ENCODE assay signal across 15 cellular contexts in the genomic region with DNA sequence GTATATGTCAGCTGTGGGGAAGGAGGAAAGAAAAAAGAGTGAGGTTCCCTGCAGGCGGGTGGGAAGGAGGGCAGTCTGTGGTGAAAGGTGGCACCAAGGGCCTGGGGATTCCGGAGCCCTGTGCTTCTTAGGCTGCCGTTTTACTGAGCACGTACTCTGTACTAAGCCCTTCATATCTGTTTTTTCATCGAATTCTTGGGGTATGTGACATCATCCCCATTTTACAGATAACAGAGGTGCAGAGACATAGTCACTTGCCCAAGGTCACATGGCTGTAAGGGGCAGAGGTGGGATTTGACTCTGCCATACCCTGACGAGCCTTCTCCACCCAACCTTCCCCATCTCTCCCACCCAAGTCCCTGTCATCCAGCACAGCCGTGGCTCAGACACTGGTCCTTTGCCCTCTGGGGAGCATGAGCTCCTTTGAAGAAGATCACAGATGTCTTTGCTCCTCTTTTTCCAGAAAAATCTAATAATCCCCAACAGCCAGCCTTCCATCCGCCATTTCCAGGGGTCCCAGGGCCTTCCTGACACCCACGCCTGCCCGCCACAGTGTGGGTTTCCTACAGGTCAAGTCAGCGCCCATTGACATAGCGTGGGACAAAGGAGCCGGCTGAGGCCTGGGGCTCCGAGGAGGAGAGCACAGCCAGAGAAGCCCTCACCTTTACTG. TPM values are rescaled to one million over a fixed set of nuclear protein-coding genes. Genes with fewer than 3 reads are reported as not detected.
DNase-seq lines count a peak whose midpoint lies in the region; ATAC-seq and TF ChIP-seq lines count a peak whose summit lies in the region.
"Had no signal": no experiment of that assay in that cellular context is flagged by ENCODE, and none has a peak within 500 bp of the region (broad histone marks: within the 10 kb centered on the region; RNA-seq: fewer than 3 reads in every experiment).

No MANE protein-coding gene starts in this region.

- peaks cover 9% of the 10 kb centered on the region; the same call in 1 of the 2 replicates for H3K9me1 ChIP-seq in IMR-90 (ENCODE audit: insufficient read depth, low read length)

- no peak overlapping the region for H4K91ac ChIP-seq in IMR-90 (ENCODE audit: insufficient read depth, low read depth, low read length)
- peak overlapping the region; percentile 26 for H4K91ac ChIP-seq in trophoblast cell (ENCODE audit: low read depth, low read length)

- H2AFZ ChIP-seq in IMR-90 (replicated peaks; ENCODE audit: low read length, poor library complexity) (peak overlapping the region; percentile 32), trophoblast cell (ENCODE audit: insufficient read depth, low read length, poor library complexity) (no peak overlapping the region)
- H2AFZ ChIP-seq: GM23248 had no signal

- no peaks in the 10 kb centered on the region for H3K36me3 Mint-ChIP-seq in stimulated activated effector memory CD8-positive, alpha-beta T cell treated with anti-CD3 and anti-CD28 coated beads, Interleukin-12 subunit alpha, Interleukin-12 subunit beta, amount 100 ng/mL, for 72 hours
- H3K36me3 Mint-ChIP-seq: CD4-positive, CD25-positive, alpha-beta regulatory T cell had no signal

- H3K14ac ChIP-seq in IMR-90 (replicated peaks; ENCODE audit: low read depth, low read length) (no peak overlapping the region), trophoblast cell (ENCODE audit: low read length) (no peak overlapping the region)

- TF ChIP-seq POLR2A in IMR-90 (IDR thresholded peaks at IDR 0.05; ENCODE audit: low read depth, low read length), result no peak

- H3K4me1 Mint-ChIP-seq in stimulated activated effector memory CD8-positive, alpha-beta T cell treated with anti-CD3 and anti-CD28 coated beads, Interleukin-12 subunit alpha, Interleukin-12 subunit beta, amount 100 ng/mL, for 72 hours, result peaks cover 6% of the 10 kb centered on the region

- no peaks in the 10 kb centered on the region for H3K36me3 ChIP-seq in IMR-90 (ENCODE audit: control insufficient read depth, insufficient read depth, low read length)
- H3K36me3 ChIP-seq in trophoblast cell (ENCODE audit: control insufficient read depth in 1 of 2, insufficient read depth in 2 of 2, low read length in 2 of 2), result peaks cover 6 to 15% of the 10 kb centered on the region in 2 experiments
- H3K36me3 ChIP-seq: BLaER1 treated with 17β-estradiol and CSF1 and Interleukin-3, amounts not matched to agents 10 nM and 100 nM had no signal

- no peak overlapping the region for H3K27ac ChIP-seq in IMR-90 (ENCODE audit: insufficient read depth, low read length)
- H3K27ac ChIP-seq in coronary artery, result no peak overlapping the region
- no peak overlapping the region for H3K27ac ChIP-seq in trophoblast cell (ENCODE audit: low read depth, low read length)
- H3K27ac ChIP-seq: BLaER1 treated with 17β-estradiol and CSF1 and Interleukin-3, amounts not matched to agents 10 nM and 100 nM; GM23248 had no signal

- H3K9ac ChIP-seq in IMR-90 (ENCODE audit: low read depth, low read length) (no peak overlapping the region), trophoblast cell (ENCODE audit: low read length) (no peak overlapping the region)
- H3K9ac ChIP-seq: BLaER1 treated with 17β-estradiol and CSF1 and Interleukin-3, amounts not matched to agents 10 nM and 100 nM; GM23248 had no signal

- no peak overlapping the region for H4K5ac ChIP-seq in IMR-90 (ENCODE audit: low read depth, low read length)

- DNase-seq in IMR-90 (no peak), coronary artery (ENCODE audit: low spot score) (peak; percentile 50), trophoblast cell (peak; percentile 31 to 61), SKM-1 treated with dmso at 0.1 percent for 144 hours (lab: John Stamatoyannopoulos, UW; ENCODE audit: unreplicated experiment) (no peak)
- no peak for DNase-seq in stimulated activated effector memory CD8-positive, alpha-beta T cell treated with anti-CD3 and anti-CD28 coated beads, Interleukin-12 subunit alpha, Interleukin-12 subunit beta, amount 100 ng/mL, for 72 hours (ENCODE audit: low spot score in 2 of 2)
- DNase-seq in effector CD4-positive, alpha-beta T cell, result no peak
- no peak for DNase-seq in activated CD4-positive, CD25-positive, alpha-beta regulatory T cell (lab: John Stamatoyannopoulos, UW)
- DNase-seq: ACHN; Calu3; CD4-positive, CD25-positive, alpha-beta regulatory T cell; DMS 273 treated with DMSO at 0.1 percent for 48 hours; GM23248 had no signal

- dilution Hi-C loops in IMR-90 (cut with HindIII; ENCODE audit: low sequenced_read_pairs, unreplicated experiment), result no loop called here

- H2AK5ac ChIP-seq in IMR-90 (ENCODE audit: low read depth, low read length) (no peak overlapping the region), trophoblast cell (ENCODE audit: low read length) (no peak overlapping the region)

- no peak overlapping the region for H3K4me3 Mint-ChIP-seq in stimulated activated effector memory CD8-positive, alpha-beta T cell treated with anti-CD3 and anti-CD28 coated beads, Interleukin-12 subunit alpha, Interleukin-12 subunit beta, amount 100 ng/mL, for 72 hours
- H3K4me3 Mint-ChIP-seq: CD4-positive, CD25-positive, alpha-beta regulatory T cell had no signal

- in situ Hi-C loops in IMR-90 (cut with MboI; ENCODE audit: low sequenced_read_pairs), result no loop called here

- no peaks in the 10 kb centered on the region for H3K79me2 ChIP-seq in trophoblast cell (ENCODE audit: control insufficient read depth, insufficient read depth, low read length, poor library complexity)

- no peak overlapping the region for H3K4me2 ChIP-seq in IMR-90 (ENCODE audit: low read depth, low read length)
- no peak overlapping the region for H3K4me2 ChIP-seq in trophoblast cell (ENCODE audit: low read length)
- H3K4me2 ChIP-seq: BLaER1 treated with 17β-estradiol and CSF1 and Interleukin-3, amounts not matched to agents 10 nM and 100 nM had no signal

- peak overlapping the region; percentile 16 for H2AK9ac ChIP-seq in IMR-90 (replicated peaks; ENCODE audit: low read depth, low read length, poor library complexity)

- no peaks in the 10 kb centered on the region for H3K79me1 ChIP-seq in IMR-90 (ENCODE audit: low read depth in 1 of 2, low read length in 2 of 2)
- peaks cover 15% of the 10 kb centered on the region for H3K79me1 ChIP-seq in trophoblast cell (ENCODE audit: low read length)

- H2BK5ac ChIP-seq in IMR-90 (ENCODE audit: low read depth, low read length, poor library complexity, severe bottlenecking), result no peak overlapping the region
- no peak overlapping the region for H2BK5ac ChIP-seq in trophoblast cell (ENCODE audit: low read depth, low read length, poor library complexity)

- H3K4me3 ChIP-seq in IMR-90 (ENCODE audit: insufficient read depth, low read depth, low read length) (no peak overlapping the region), coronary artery (no peak overlapping the region), trophoblast cell (ENCODE audit: low read depth, low read length) (no peak overlapping the region)
- H3K4me3 ChIP-seq: BLaER1 treated with 17β-estradiol and CSF1 and Interleukin-3, amounts not matched to agents 10 nM and 100 nM; GM12878; GM23248 had no signal

- ATAC-seq in IMR-90 (ENCODE audit: low read depth), result no peak
- ATAC-seq in stimulated activated effector memory CD8-positive, alpha-beta T cell treated with anti-CD3 and anti-CD28 coated beads, Interleukin-12 subunit alpha, Interleukin-12 subunit beta, amount 100 ng/mL, for 72 hours, result no peak
- ATAC-seq: GM12878 had no signal

- H3K9me3 Mint-ChIP-seq in stimulated activated effector memory CD8-positive, alpha-beta T cell treated with anti-CD3 and anti-CD28 coated beads, Interleukin-12 subunit alpha, Interleukin-12 subunit beta, amount 100 ng/mL, for 72 hours, result no peaks in the 10 kb centered on the region
- H3K9me3 Mint-ChIP-seq: CD4-positive, CD25-positive, alpha-beta regulatory T cell had no signal

- H2BK15ac ChIP-seq in IMR-90 (ENCODE audit: low read depth, low read length), result no peak overlapping the region

- H2BK12ac ChIP-seq in trophoblast cell (ENCODE audit: low read length), result no peak overlapping the region

- no peak overlapping the region for H4K12ac ChIP-seq in trophoblast cell (ENCODE audit: low read depth, low read length)

- WGBS in IMR-90 (ENCODE audit: extremely low coverage in 2 of 2, insufficient read length in 1 of 2), 2 experiments, result 80% methylated on average over 2 of the region's 14 CpGs; no CpG with 5 or more reads in 1 of the 2 experiments
- no CpG with 5 or more reads among the region's 14 CpGs for WGBS in trophoblast cell (ENCODE audit: extremely low coverage, insufficient coverage, insufficient read length)

- no peak overlapping the region for H3K4ac ChIP-seq in IMR-90 (ENCODE audit: low read depth, low read length)
- H3K4ac ChIP-seq in trophoblast cell (ENCODE audit: low read depth, low read length), result no peak overlapping the region

- no peak overlapping the region for H3K56ac ChIP-seq in IMR-90 (ENCODE audit: extremely low read depth, insufficient read depth, low read length)

- POLR2A ChIA-PET in IMR-90 (lab: Charles Lee; ENCODE audit: unreplicated experiment), result no interaction called here

- no peaks in the 10 kb centered on the region for H4K20me1 ChIP-seq in IMR-90 (ENCODE audit: insufficient read depth, low read length)
- H4K20me1 ChIP-seq: BLaER1 treated with 17β-estradiol and CSF1 and Interleukin-3, amounts not matched to agents 10 nM and 100 nM had no signal

- no peak overlapping the region for H4K8ac ChIP-seq in IMR-90 (ENCODE audit: low read depth in 2 of 2, low read length in 2 of 2)
- H4K8ac ChIP-seq in trophoblast cell (ENCODE audit: low read depth, low read length), result no peak overlapping the region

- H3K18ac ChIP-seq in IMR-90 (ENCODE audit: low read depth, low read length) (no peak overlapping the region), trophoblast cell (ENCODE audit: low read length) (no peak overlapping the region)

- CTCF ChIA-PET in IMR-90 (lab: Yijun Ruan, JAX), result no interaction called here

- BruUV-seq in IMR-90 (replicated peaks; lab: Mats Ljungman, UMichigan), result no TSS peak

- no peak for TF ChIP-seq RAD21 in IMR-90 (IDR thresholded peaks at IDR 0.05; ENCODE audit: low read length)

- H3K4me1 ChIP-seq in IMR-90 (ENCODE audit: control insufficient read depth, insufficient read depth, low read length), result peaks cover 2% of the 10 kb centered on the region; the same call in 1 of the 2 replicates
- H3K4me1 ChIP-seq in trophoblast cell (ENCODE audit: control insufficient read depth in 1 of 2, insufficient read depth in 2 of 2, low read length in 2 of 2), result peaks cover 12 to 22% of the 10 kb centered on the region in 2 experiments

- H3K27ac Mint-ChIP-seq in stimulated activated effector memory CD8-positive, alpha-beta T cell treated with anti-CD3 and anti-CD28 coated beads, Interleukin-12 subunit alpha, Interleukin-12 subunit beta, amount 100 ng/mL, for 72 hours, result no peak overlapping the region
- H3K27ac Mint-ChIP-seq: CD4-positive, CD25-positive, alpha-beta regulatory T cell had no signal

- H3K9me3 ChIP-seq in IMR-90 (ENCODE audit: control insufficient read depth, insufficient read depth, low read length), result no peaks in the 10 kb centered on the region
- no peaks in the 10 kb centered on the region for H3K9me3 ChIP-seq in trophoblast cell (ENCODE audit: insufficient read depth, low read depth, low read length)
- H3K9me3 ChIP-seq: BLaER1 treated with 17β-estradiol and CSF1 and Interleukin-3, amounts not matched to agents 10 nM and 100 nM had no signal

- H3K27me3 ChIP-seq in IMR-90 (ENCODE audit: control insufficient read depth, insufficient read depth, low read length), result peaks cover 20% of the 10 kb centered on the region; the same call in 1 of the 2 replicates
- H3K27me3 ChIP-seq in trophoblast cell (ENCODE audit: insufficient read depth, low read length), result no peaks in the 10 kb centered on the region
- H3K27me3 ChIP-seq: BLaER1 treated with 17β-estradiol and CSF1 and Interleukin-3, amounts not matched to agents 10 nM and 100 nM had no signal

- H2BK20ac ChIP-seq in IMR-90 (ENCODE audit: low read depth, low read length), result no peak overlapping the region

- H2BK120ac ChIP-seq in IMR-90 (ENCODE audit: low read depth, low read length) (no peak overlapping the region), trophoblast cell (ENCODE audit: insufficient read depth, low read length, poor library complexity) (no peak overlapping the region)

- no peak for TF ChIP-seq CTCF in IMR-90 (conservative IDR thresholded peaks at IDR 0.05; ENCODE audit: low read depth, low read length)
- no peak for TF ChIP-seq CTCF in coronary artery (IDR thresholded peaks at IDR 0.05)

- intact Hi-C loops in IMR-90 (cut with micrococcal nuclease), result no loop called here

- H3K23ac ChIP-seq in IMR-90 (ENCODE audit: low read depth, low read length), result no peak overlapping the region
- H3K23ac ChIP-seq in trophoblast cell (ENCODE audit: low read length), result no peak overlapping the region

RNA-seq across cellular contexts. Expression of a gene that starts 24.2 kb away (rescaled TPM):
- total RNA-seq in IMR-90 (2012; rRNA removed), result 0.18 and 0.28 TPM in 2 replicates
- 0.46 and 0.50 TPM in 2 replicates for polyA plus RNA-seq in IMR-90 (2012; rRNA removed)
- polyA plus RNA-seq in IMR-90 (2012; cell fraction: cytosol; rRNA removed), result 0.17 and 0.60 TPM in 2 replicates
- 0.23 and 0.26 TPM in 2 replicates for polyA plus RNA-seq in IMR-90 (2012; cell fraction: nucleus; rRNA removed; ENCODE audit: low replicate concordance)
- polyA plus RNA-seq in trophoblast cell (2013), result 217 and 235 TPM in 2 replicates
- total RNA-seq: Calu3; CD4-positive, CD25-positive, alpha-beta regulatory T cell; G401 had no signal
- polyA plus RNA-seq: CD4-positive, CD25-positive, alpha-beta regulatory T cell had no signal

Comparison
In these comparisons a context has a peak if more than half of its experiments do, and no peak if none do; other contexts are left out.
1. DNase-seq: peak in coronary artery (single experiment) and trophoblast cell (2 of 2); none in IMR-90 (single experiment), stimulated activated effector memory CD8-positive, alpha-beta T cell treated with anti-CD3 and anti-CD28 coated beads, Interleukin-12 subunit alpha, Interleukin-12 subunit beta, amount 100 ng/mL, for 72 hours (0 of 2), effector CD4-positive, alpha-beta T cell (single experiment), SKM-1 treated with dmso at 0.1 percent for 144 hours (single experiment) and activated CD4-positive, CD25-positive, alpha-beta regulatory T cell (0 of 4).